In the genomic region with DNA sequence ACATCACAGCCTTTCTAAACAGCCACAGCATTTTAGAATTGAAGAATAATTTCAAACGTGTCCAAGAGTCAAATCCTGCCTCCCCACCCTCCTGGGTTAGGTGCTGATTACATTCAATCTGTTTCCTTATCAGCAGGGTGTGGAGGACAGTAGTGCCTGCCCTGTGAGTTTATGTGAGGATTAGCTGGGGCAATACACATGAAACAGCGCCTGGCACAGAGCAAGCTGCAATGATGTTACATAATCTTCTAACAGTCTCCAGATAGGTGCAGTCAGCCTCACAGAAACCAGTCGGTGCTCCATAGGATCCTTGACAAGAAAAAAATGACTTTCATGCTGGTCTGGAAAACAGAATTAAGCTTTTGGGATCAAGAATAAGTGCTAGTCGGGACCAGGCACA, we compare ENCODE assay signal across 1 cellular context.
TF ChIP-seq lines count a peak whose summit lies in the region.

No MANE protein-coding gene starts in this region.

TF ChIP-seq in GM23338, 12 proteins besides CTCF, POLR2A, EP300 and RAD21 (continued from another document):
- TF ChIP-seq ZNF331 (CRISPR knock-in tag; IDR thresholded peaks at IDR 0.05; ENCODE audit: low read depth) (no peak), EZH2 (IDR thresholded peaks at IDR 0.05; ENCODE audit: low read depth, unreplicated experiment) (no peak), NANOG (IDR thresholded peaks at IDR 0.05; ENCODE audit: borderline replicate concordance) (no peak)
- TF ChIP-seq, protein P1, sequence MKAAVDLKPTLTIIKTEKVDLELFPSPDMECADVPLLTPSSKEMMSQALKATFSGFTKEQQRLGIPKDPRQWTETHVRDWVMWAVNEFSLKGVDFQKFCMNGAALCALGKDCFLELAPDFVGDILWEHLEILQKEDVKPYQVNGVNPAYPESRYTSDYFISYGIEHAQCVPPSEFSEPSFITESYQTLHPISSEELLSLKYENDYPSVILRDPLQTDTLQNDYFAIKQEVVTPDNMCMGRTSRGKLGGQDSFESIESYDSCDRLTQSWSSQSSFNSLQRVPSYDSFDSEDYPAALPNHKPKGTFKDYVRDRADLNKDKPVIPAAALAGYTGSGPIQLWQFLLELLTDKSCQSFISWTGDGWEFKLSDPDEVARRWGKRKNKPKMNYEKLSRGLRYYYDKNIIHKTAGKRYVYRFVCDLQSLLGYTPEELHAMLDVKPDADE (IDR thresholded peaks at IDR 0.05) = no peak
- TF ChIP-seq, protein P2, sequence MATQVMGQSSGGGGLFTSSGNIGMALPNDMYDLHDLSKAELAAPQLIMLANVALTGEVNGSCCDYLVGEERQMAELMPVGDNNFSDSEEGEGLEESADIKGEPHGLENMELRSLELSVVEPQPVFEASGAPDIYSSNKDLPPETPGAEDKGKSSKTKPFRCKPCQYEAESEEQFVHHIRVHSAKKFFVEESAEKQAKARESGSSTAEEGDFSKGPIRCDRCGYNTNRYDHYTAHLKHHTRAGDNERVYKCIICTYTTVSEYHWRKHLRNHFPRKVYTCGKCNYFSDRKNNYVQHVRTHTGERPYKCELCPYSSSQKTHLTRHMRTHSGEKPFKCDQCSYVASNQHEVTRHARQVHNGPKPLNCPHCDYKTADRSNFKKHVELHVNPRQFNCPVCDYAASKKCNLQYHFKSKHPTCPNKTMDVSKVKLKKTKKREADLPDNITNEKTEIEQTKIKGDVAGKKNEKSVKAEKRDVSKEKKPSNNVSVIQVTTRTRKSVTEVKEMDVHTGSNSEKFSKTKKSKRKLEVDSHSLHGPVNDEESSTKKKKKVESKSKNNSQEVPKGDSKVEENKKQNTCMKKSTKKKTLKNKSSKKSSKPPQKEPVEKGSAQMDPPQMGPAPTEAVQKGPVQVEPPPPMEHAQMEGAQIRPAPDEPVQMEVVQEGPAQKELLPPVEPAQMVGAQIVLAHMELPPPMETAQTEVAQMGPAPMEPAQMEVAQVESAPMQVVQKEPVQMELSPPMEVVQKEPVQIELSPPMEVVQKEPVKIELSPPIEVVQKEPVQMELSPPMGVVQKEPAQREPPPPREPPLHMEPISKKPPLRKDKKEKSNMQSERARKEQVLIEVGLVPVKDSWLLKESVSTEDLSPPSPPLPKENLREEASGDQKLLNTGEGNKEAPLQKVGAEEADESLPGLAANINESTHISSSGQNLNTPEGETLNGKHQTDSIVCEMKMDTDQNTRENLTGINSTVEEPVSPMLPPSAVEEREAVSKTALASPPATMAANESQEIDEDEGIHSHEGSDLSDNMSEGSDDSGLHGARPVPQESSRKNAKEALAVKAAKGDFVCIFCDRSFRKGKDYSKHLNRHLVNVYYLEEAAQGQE (IDR thresholded peaks at IDR 0.05; ENCODE audit: unreplicated experiment) = no peak
